12 cellular contexts compared by ENCODE assay signal in genomic region chr7:99214317-99214716, GRCh38. TPM values are rescaled to one million over a fixed set of nuclear protein-coding genes. Genes with fewer than 3 reads are reported as not detected.
"Had no signal": no experiment of that assay in that cellular context is flagged by ENCODE, and none has a peak within 500 bp of the region (broad histone marks: within the 10 kb centered on the region; RNA-seq: fewer than 3 reads in every experiment).

No MANE protein-coding gene starts in this region.

RNA-seq across cellular contexts. Expression of gene KPNA7, which starts 6.4 kb away (rescaled TPM):
- total RNA-seq: subcutaneous adipose tissue, suprapubic skin, temporal lobe, thoracic aorta, thyroid gland, ureter, urinary bladder, uterus, vagina had no signal

RNA-seq across cellular contexts. Expression of gene MYH16, which starts 58.3 kb away (rescaled TPM):
- total RNA-seq: subcutaneous adipose tissue, suprapubic skin, temporal lobe, thoracic aorta, thyroid gland, tibial nerve, transverse colon, upper lobe of right lung, ureter, urinary bladder, uterus, vagina had no signal
- polyA plus RNA-seq: urinary bladder had no signal
